ENCODE assay signal across 9 cellular contexts in the genomic region with DNA sequence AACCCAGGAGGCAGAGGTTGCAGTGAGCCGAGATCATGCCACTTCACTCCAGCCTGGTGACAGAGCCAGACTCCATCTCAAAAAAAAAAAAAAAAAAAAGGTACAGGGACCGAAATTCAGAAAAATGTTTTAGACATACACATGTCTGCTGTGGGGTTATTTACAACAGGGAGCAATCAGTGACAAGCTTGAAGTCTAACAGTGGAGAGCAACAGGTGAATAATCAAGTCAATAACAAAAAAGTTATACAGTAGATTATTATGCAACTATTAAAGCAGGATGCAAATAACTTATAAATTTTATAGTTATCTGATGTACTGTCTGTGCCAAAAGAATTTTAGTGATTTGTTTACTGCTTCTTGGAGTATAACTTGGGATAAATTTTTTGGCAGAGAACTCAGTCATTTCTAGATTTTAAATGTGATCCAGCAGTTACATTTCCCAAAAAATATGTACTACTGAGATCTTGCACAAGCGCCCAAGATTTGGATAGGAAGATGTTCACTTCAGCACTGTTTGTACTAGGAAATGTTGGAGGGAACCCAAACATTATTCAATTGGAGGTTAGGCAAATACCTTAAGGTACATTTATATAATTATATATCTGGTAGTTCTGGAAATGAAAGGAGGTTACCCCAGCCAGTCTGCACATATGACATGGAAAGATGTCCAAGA.
DNase-seq lines count a peak whose midpoint lies in the region; ATAC-seq and TF ChIP-seq lines count a peak whose summit lies in the region.
"Had no signal": no experiment of that assay in that cellular context is flagged by ENCODE, and none has a peak within 500 bp of the region (broad histone marks: within the 10 kb centered on the region; RNA-seq: fewer than 3 reads in every experiment).

No MANE protein-coding gene starts in this region.

- H3K27ac ChIP-seq in RWPE1 (peak overlapping the region; percentile 76), skin epidermis (peak overlapping the region in 18 of 21 experiments; percentile 13 to 83 (median 59))

- POLR2A ChIA-PET in RWPE1 (lab: Yijun Ruan, JAX; ENCODE audit: low non-redundant PET): no interaction called here

- in situ Hi-C loops in ACHN (cut with HindIII; ENCODE audit: low pct_ligation_motif_present, low pct_unique_long_range_greater_than_20kb, low sequenced_read_pairs): no loop called here

- no peak overlapping the region for H3K4me3 ChIP-seq in skin epidermis

- TF ChIP-seq CTCF in RWPE1 (conservative IDR thresholded peaks at IDR 0.05; ENCODE audit: low read depth): no peak

- peak; percentile 60 for DNase-seq in GM03348 (ENCODE audit: low spot score)
- no peak for DNase-seq in RWPE1 (ENCODE audit: low spot score)
- peak; percentile 86 for DNase-seq in fibroblast of gingiva (ENCODE audit: low read depth)
- DNase-seq in ACHN: no peak
- no peak for DNase-seq in retina
- DNase-seq: NCI-H748 treated with DMSO at 0.1 percent for 48 hours, SW 1271 had no signal

- CTCF ChIA-PET in RWPE1 (lab: Yijun Ruan, JAX): no interaction called here

- ATAC-seq in HG02678 (IDR thresholded peaks at IDR 0.05; ENCODE audit: unreplicated experiment): no peak

Comparison
In these comparisons a context has a peak if more than half of its experiments do, and no peak if none do; other contexts are left out.
1. DNase-seq: peak in GM03348 (single experiment) and fibroblast of gingiva (single experiment); none in RWPE1 (single experiment), ACHN (single experiment) and retina (single experiment).